ENCODE assay signal across 15 cellular contexts in genomic region chr2:117686699-117687098, GRCh38.
A peak's percentile ranks its signal among the peaks of the same experiment; 100 is the strongest.
DNase-seq lines count a peak whose midpoint lies in the region; ATAC-seq and TF ChIP-seq lines count a peak whose summit lies in the region.
"Had no signal": no experiment of that assay in that cellular context is flagged by ENCODE, and none has a peak within 500 bp of the region (broad histone marks: within the 10 kb centered on the region; RNA-seq: fewer than 3 reads in every experiment).

No MANE protein-coding gene starts in this region.

- no peaks in the 10 kb centered on the region for H3K27me3 Mint-ChIP-seq in activated CD8-positive, alpha-beta memory T cell treated with anti-CD3 and anti-CD28 coated beads, Interleukin-2, amount 10 ng/mL, durations not matched to agents 7 days and 5 days

- intact Hi-C loops in heart right ventricle (cut with DNase I) = no loop called here

- WGBS in heart right ventricle, 2 donors = 61 to 68% methylated on average over 1 of the region's 1 CpG

- H3K27ac Mint-ChIP-seq in activated CD8-positive, alpha-beta memory T cell treated with anti-CD3 and anti-CD28 coated beads, Interleukin-2, amount 10 ng/mL, durations not matched to agents 7 days and 5 days = no peak overlapping the region
- H3K27ac Mint-ChIP-seq: activated T-cell treated with anti-CD3 and anti-CD28 coated beads, Interleukin-2, amount 50 U/mL, for 72 hours; HFFc6 had no signal

- H3K4me1 Mint-ChIP-seq in activated CD8-positive, alpha-beta memory T cell treated with anti-CD3 and anti-CD28 coated beads, Interleukin-2, amount 10 ng/mL, durations not matched to agents 7 days and 5 days = no peaks in the 10 kb centered on the region

- CTCF ChIA-PET in activated CD8-positive, alpha-beta memory T cell treated with anti-CD3 and anti-CD28 coated beads, Interleukin-2, amount 10 ng/mL, durations not matched to agents 7 days and 5 days (lab: Charles Lee) = no interaction called here

- no peak overlapping the region for H3K4me3 ChIP-seq in heart right ventricle
- no peak overlapping the region for H3K4me3 ChIP-seq in effector memory CD4-positive, alpha-beta T cell (ENCODE audit: insufficient read depth, low read depth, low read length, poor library complexity, severe bottlenecking)
- H3K4me3 ChIP-seq: tibial artery had no signal

- no peaks in the 10 kb centered on the region for H3K9me3 Mint-ChIP-seq in activated CD8-positive, alpha-beta memory T cell treated with anti-CD3 and anti-CD28 coated beads, Interleukin-2, amount 10 ng/mL, durations not matched to agents 7 days and 5 days (ENCODE audit: low read depth)

- peaks cover 0 to 1% (median 0%) of the 10 kb centered on the region in 11 donors for H3K9me3 ChIP-seq in heart right ventricle
- no peaks in the 10 kb centered on the region for H3K9me3 ChIP-seq in effector memory CD4-positive, alpha-beta T cell (ENCODE audit: control insufficient read depth, low read length)
- H3K9me3 ChIP-seq: tibial artery had no signal

- ATAC-seq in GM18867 (IDR thresholded peaks at IDR 0.05; ENCODE audit: unreplicated experiment) = peak; percentile 100
- ATAC-seq in GM21390 (IDR thresholded peaks at IDR 0.05; ENCODE audit: unreplicated experiment) = peak; percentile 100
- ATAC-seq in HG02973 (IDR thresholded peaks at IDR 0.05; ENCODE audit: unreplicated experiment) = peak; percentile 96
- peak; percentile 93 for ATAC-seq in HG03571 (IDR thresholded peaks at IDR 0.05; ENCODE audit: unreplicated experiment)
- ATAC-seq in activated CD8-positive, alpha-beta memory T cell treated with anti-CD3 and anti-CD28 coated beads, Interleukin-2, amount 10 ng/mL, durations not matched to agents 7 days and 5 days = no peak
- ATAC-seq in heart right ventricle = no peak
- ATAC-seq: activated T-cell treated with anti-CD3 and anti-CD28 coated beads, Interleukin-2, amount 50 U/mL, for 72 hours; right cardiac atrium had no signal

- no peak for DNase-seq in activated CD8-positive, alpha-beta memory T cell treated with anti-CD3 and anti-CD28 coated beads, Interleukin-2, amount 10 ng/mL, durations not matched to agents 7 days and 5 days
- DNase-seq in heart right ventricle (no peak), caudate nucleus (lab: John Stamatoyannopoulos, UW) (no peak)
- DNase-seq in effector memory CD4-positive, alpha-beta T cell = no peak
- DNase-seq: activated T-cell treated with anti-CD3 and anti-CD28 coated beads, Interleukin-2, amount 50 U/mL, for 72 hours; C1 segment of cervical spinal cord; HFFc6; NCI-H510A treated with DMSO at 0.1 percent for 48 hours; right cardiac atrium; SHP77; tibial artery had no signal

- H3K4me3 Mint-ChIP-seq in activated CD8-positive, alpha-beta memory T cell treated with anti-CD3 and anti-CD28 coated beads, Interleukin-2, amount 10 ng/mL, durations not matched to agents 7 days and 5 days = no peak overlapping the region
- H3K4me3 Mint-ChIP-seq: activated T-cell treated with anti-CD3 and anti-CD28 coated beads, Interleukin-2, amount 50 U/mL, for 72 hours; HFFc6 had no signal

- H3K36me3 ChIP-seq in heart right ventricle = no peaks in the 10 kb centered on the region
- H3K36me3 ChIP-seq in effector memory CD4-positive, alpha-beta T cell (ENCODE audit: control insufficient read depth, insufficient read depth, low read length) = no peaks in the 10 kb centered on the region
- H3K36me3 ChIP-seq: tibial artery had no signal

- H3K36me3 Mint-ChIP-seq in activated CD8-positive, alpha-beta memory T cell treated with anti-CD3 and anti-CD28 coated beads, Interleukin-2, amount 10 ng/mL, durations not matched to agents 7 days and 5 days = no peaks in the 10 kb centered on the region

- H3K27ac ChIP-seq in heart right ventricle (no peak overlapping the region), caudate nucleus (ENCODE audit: low read depth, low read length) (no peak overlapping the region)
- H3K27ac ChIP-seq in effector memory CD4-positive, alpha-beta T cell (ENCODE audit: insufficient read depth, low read length, poor library complexity, severe bottlenecking) = no peak overlapping the region
- H3K27ac ChIP-seq: tibial artery had no signal

- TF ChIP-seq CTCF in heart right ventricle (IDR thresholded peaks at IDR 0.05) = no peak

- no peaks in the 10 kb centered on the region for H3K4me1 ChIP-seq in heart right ventricle
- H3K4me1 ChIP-seq in effector memory CD4-positive, alpha-beta T cell (ENCODE audit: control insufficient read depth, insufficient read depth, low read length, poor library complexity, severe bottlenecking) = no peaks in the 10 kb centered on the region
- H3K4me1 ChIP-seq: tibial artery had no signal

- H3K27me3 ChIP-seq in heart right ventricle = no peaks in the 10 kb centered on the region
- no peaks in the 10 kb centered on the region for H3K27me3 ChIP-seq in effector memory CD4-positive, alpha-beta T cell (replicated peaks; ENCODE audit: control insufficient read depth, insufficient read depth, low read length, poor library complexity, severe bottlenecking)
- H3K27me3 ChIP-seq: tibial artery had no signal

Comparison
In these comparisons a context has a peak if more than half of its experiments do, and no peak if none do; other contexts are left out.
1. ATAC-seq: peak in GM18867 (single experiment), GM21390 (single experiment), HG02973 (single experiment) and HG03571 (single experiment); none in activated CD8-positive, alpha-beta memory T cell treated with anti-CD3 and anti-CD28 coated beads, Interleukin-2, amount 10 ng/mL, durations not matched to agents 7 days and 5 days (single experiment) and heart right ventricle (0 of 8).